Comparison of ENCODE assay signal across 1 cellular context in the genomic region with DNA sequence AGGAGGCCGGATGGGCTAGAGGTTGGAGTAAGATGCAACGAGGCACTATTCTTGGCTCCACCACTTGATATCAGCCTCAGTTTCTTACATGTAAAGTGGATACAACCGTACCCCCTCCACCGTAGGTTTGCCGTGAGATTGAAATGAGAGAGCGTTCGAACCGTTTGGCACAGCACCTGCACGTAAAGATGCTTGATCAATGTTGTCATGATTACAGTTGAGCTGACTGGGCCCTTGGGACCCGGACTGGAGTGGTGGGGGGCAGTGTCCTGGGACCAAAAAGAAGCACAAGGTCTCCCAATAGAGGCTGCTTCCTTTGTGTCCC.
TF ChIP-seq lines count a peak whose summit lies in the region.

No MANE protein-coding gene starts in this region.

TF ChIP-seq in H1, 55 proteins besides CTCF, POLR2A, EP300 and RAD21:
- TF ChIP-seq SIN3A (conservative IDR thresholded peaks at IDR 0.05 in 1 of 2, IDR thresholded peaks at IDR 0.05 in 1 of 2; ENCODE audit: low read depth in 1 of 2, low read length in 2 of 2) (no peak), TCF12 (IDR thresholded peaks at IDR 0.05; ENCODE audit: low read depth, low read length) (no peak), TEAD4 (IDR thresholded peaks at IDR 0.05; ENCODE audit: low read depth, low read length) (no peak), TAF7 (optimal IDR thresholded peaks at IDR 0.05; ENCODE audit: borderline replicate concordance, low read depth, low read length) (no peak), SIRT6 (IDR thresholded peaks at IDR 0.05; ENCODE audit: low read length) (no peak), CHD1 (IDR thresholded peaks at IDR 0.05; ENCODE audit: low read depth, low read length) (no peak), POLR2AphosphoS5 (IDR thresholded peaks at IDR 0.05; ENCODE audit: low read depth, low read length) (no peak), SIX5 (IDR thresholded peaks at IDR 0.05; ENCODE audit: low read depth, low read length) (no peak), POU5F1 (IDR thresholded peaks at IDR 0.05; ENCODE audit: low read depth, low read length) (no peak), ZNF274 (IDR thresholded peaks at IDR 0.05; ENCODE audit: borderline replicate concordance, extremely low read depth, low read length) (no peak), SAP30 (IDR thresholded peaks at IDR 0.05; ENCODE audit: insufficient read depth, insufficient replicate concordance, low read length) (no peak), EZH2 (IDR thresholded peaks at IDR 0.05; ENCODE audit: low read depth, low read length, severe bottlenecking) (no peak), BCL11A (IDR thresholded peaks at IDR 0.05; ENCODE audit: low read depth in 2 of 2, low read length in 2 of 2) (no peak), TAF1 (IDR thresholded peaks at IDR 0.05; ENCODE audit: low read depth, low read length) (no peak), ASH2L (IDR thresholded peaks at IDR 0.05; ENCODE audit: low read length) (no peak), HDAC2 (IDR thresholded peaks at IDR 0.05; ENCODE audit: borderline replicate concordance in 1 of 2, low read depth in 2 of 2, low read length in 2 of 2) (no peak), BACH1 (IDR thresholded peaks at IDR 0.05; ENCODE audit: low read length) (no peak), SUZ12 (IDR thresholded peaks at IDR 0.05; ENCODE audit: low read length) (no peak)
